8 cellular contexts compared by ENCODE assay signal in the genomic region with DNA sequence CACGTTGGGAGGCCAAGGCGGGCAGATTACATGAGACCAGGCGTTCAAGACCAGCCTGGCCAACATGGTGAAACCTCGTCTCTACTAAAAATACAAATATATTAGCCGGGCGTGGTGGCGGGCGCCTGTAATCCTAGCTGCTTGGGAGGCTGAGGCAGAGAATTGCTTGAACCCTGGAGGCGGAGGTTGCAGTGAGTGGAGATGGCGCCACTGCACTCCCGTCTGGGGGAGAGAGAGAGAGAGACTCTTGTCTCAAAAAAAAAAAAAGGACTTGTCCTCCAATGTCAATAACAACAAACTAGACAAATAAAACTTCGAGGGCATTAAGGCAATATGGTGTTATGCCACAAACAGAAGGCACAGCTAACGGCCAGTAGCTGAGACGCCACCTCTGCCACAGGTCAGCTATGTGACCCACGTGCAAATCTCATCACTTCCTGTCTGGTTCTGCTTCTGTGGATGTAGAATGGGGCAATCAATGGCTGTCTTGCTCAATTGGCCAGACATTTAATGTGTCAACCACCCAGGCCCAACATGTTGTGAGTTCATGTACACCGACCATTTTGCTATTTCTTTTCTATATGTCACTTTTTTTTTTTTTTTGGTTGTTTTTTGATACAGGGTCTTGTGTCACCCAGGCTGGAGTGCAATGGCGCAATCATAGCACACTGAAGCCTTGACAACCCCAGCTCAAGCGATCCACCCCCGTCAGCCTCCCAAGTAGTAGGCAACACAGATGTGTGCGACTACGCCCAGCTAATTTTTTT. TPM values are rescaled to one million over a fixed set of nuclear protein-coding genes. Genes with fewer than 3 reads are reported as not detected.
DNase-seq lines count a peak whose midpoint lies in the region; TF ChIP-seq lines count a peak whose summit lies in the region.

No MANE protein-coding gene starts in this region.

- H3K4me3 ChIP-seq in HAP-1: peak overlapping the region; percentile 79
- H3K4me3 ChIP-seq in SU-DHL-6 (ENCODE audit: insufficient read depth, low read length, poor library complexity, severe bottlenecking): peak overlapping the region; percentile 87
- peak overlapping the region; percentile 62 to 98 (median 92) for H3K4me3 ChIP-seq in dorsolateral prefrontal cortex
- H3K4me3 ChIP-seq in thyroid gland (replicated peaks in 1 of 3): peak overlapping the region in 2 of 3 donors; percentile 27 to 98

- intact Hi-C loops in dorsolateral prefrontal cortex (cut with DNase I) (loop anchor here (5.0 kb wide), 3 partner anchors 39 to 174 kb away; a partner anchor contains a TSS), thyroid gland (cut with DNase I) (loop anchor here (5.0 kb wide), 1 partner anchor 54 kb away; a partner anchor contains a TSS)

- in situ Hi-C loops in HAP-1 (cut with MboI; ENCODE audit: low sequenced_read_pairs): no loop called here

- H3K27me3 Mint-ChIP-seq in mesothelial cell of epicardium (ENCODE audit: low read depth): no peaks in the 10 kb centered on the region

- no peaks in the 10 kb centered on the region for H3K9me3 Mint-ChIP-seq in mesothelial cell of epicardium

- H3K9ac ChIP-seq in SU-DHL-6 (ENCODE audit: low read length): peak overlapping the region; percentile 91

- peaks cover 1% of the 10 kb centered on the region for H3K36me3 ChIP-seq in HAP-1 (replicated peaks)
- H3K36me3 ChIP-seq in SU-DHL-6 (ENCODE audit: low read length): no peaks in the 10 kb centered on the region
- no peaks in the 10 kb centered on the region for H3K36me3 ChIP-seq in thyroid gland

- WGBS in thyroid gland, 2 donors: 54 to 67% methylated on average over 21 of the region's 21 CpGs

- H3K27me3 ChIP-seq in HAP-1 (ENCODE audit: low read depth): no peaks in the 10 kb centered on the region
- no peaks in the 10 kb centered on the region for H3K27me3 ChIP-seq in SU-DHL-6 (ENCODE audit: low read length)
- H3K27me3 ChIP-seq in dorsolateral prefrontal cortex: no peaks in the 10 kb centered on the region
- no peaks in the 10 kb centered on the region for H3K27me3 ChIP-seq in thyroid gland

- H3K9me3 ChIP-seq in HAP-1 (no peaks in the 10 kb centered on the region), SU-DHL-6 (ENCODE audit: insufficient read depth, low read length) (no peaks in the 10 kb centered on the region), thyroid gland (no peaks in the 10 kb centered on the region)

- peaks cover 39% of the 10 kb centered on the region for H3K79me2 ChIP-seq in SU-DHL-6 (ENCODE audit: insufficient read depth, low read length)

- no peaks in the 10 kb centered on the region; the same call in 1 of the 2 replicates for H4K20me1 ChIP-seq in SU-DHL-6 (ENCODE audit: low read depth, low read length)

- DNase-seq in HAP-1 (ENCODE audit: low spot score in 2 of 2) (no peak), dorsolateral prefrontal cortex (peak in 1 of 10 donors; percentile 35), mesothelial cell of epicardium (ENCODE audit: low spot score in 2 of 2, unreplicated experiment in 2 of 2) (no peak), thyroid gland (peak in 1 of 2 donors; percentile 21), dedifferentiated amniotic fluid mesenchymal stem cell (ENCODE audit: extremely low spot score) (no peak), hippocampal formation (lab: John Stamatoyannopoulos, UW) (no peak)

- H3K9me2 ChIP-seq in SU-DHL-6 (replicated peaks; ENCODE audit: insufficient read depth, low read length): no peaks in the 10 kb centered on the region

- peaks cover 31% of the 10 kb centered on the region for H3K4me1 Mint-ChIP-seq in mesothelial cell of epicardium

- peaks cover 18% of the 10 kb centered on the region for H3K4me1 ChIP-seq in HAP-1
- H3K4me1 ChIP-seq in thyroid gland: peaks cover 28 to 42% of the 10 kb centered on the region in 2 donors

- peak overlapping the region; percentile 82 for H3K4me3 Mint-ChIP-seq in mesothelial cell of epicardium

- H3K27ac Mint-ChIP-seq in mesothelial cell of epicardium: peak overlapping the region; percentile 96

- TF ChIP-seq POLR2A in thyroid gland (IDR thresholded peaks at IDR 0.05): no peak

- peak overlapping the region; percentile 78 for H2AFZ ChIP-seq in SU-DHL-6 (ENCODE audit: low read depth, low read length, severe bottlenecking)

- peak overlapping the region; percentile 76 for H3K4me2 ChIP-seq in SU-DHL-6 (ENCODE audit: low read depth, low read length, poor library complexity, severe bottlenecking)

- H3K27ac ChIP-seq in C4-2B (peak overlapping the region; percentile 98), SU-DHL-6 (ENCODE audit: low read depth, low read length) (peak overlapping the region; percentile 79), dorsolateral prefrontal cortex (peak overlapping the region; percentile 17 to 97 (median 93)), thyroid gland (peak overlapping the region; percentile 98 to 99 (median 99))

- H3K36me3 Mint-ChIP-seq in mesothelial cell of epicardium: peaks cover 3% of the 10 kb centered on the region

- TF ChIP-seq CTCF in C4-2B (conservative IDR thresholded peaks at IDR 0.05) (no peak), SU-DHL-6 (IDR thresholded peaks at IDR 0.05; ENCODE audit: insufficient read depth, low read length, poor library complexity, severe bottlenecking) (no peak), dorsolateral prefrontal cortex (IDR thresholded peaks at IDR 0.05 in 54 of 56, conservative IDR thresholded peaks at IDR 0.05 in 2 of 56; ENCODE audit: low read depth in 1 of 56, partially characterized antibody in 56 of 56) (peak in 1 of 56 donors; percentile 4), mesothelial cell of epicardium (IDR thresholded peaks at IDR 0.05; ENCODE audit: unreplicated experiment) (no peak), thyroid gland (IDR thresholded peaks at IDR 0.05) (no peak)

- peaks cover 25% of the 10 kb centered on the region for H3F3A ChIP-seq in SU-DHL-6 (ENCODE audit: insufficient read depth)

RNA-seq across cellular contexts. Expression of a gene that starts 0.8 kb away (rescaled TPM):
- total RNA-seq in dorsolateral prefrontal cortex (10 to 100 TPM; 16.0 to 38.5 (median 26.0) TPM), mesothelial cell of epicardium (27.5 to 30.5 TPM (median 27.8 TPM) in 3 replicates), thyroid gland (100 to 1,000 TPM in 3 of 4 donors, 10 to 100 TPM in 1; 77.3 to 135 (median 115) TPM)

RNA-seq across cellular contexts. Expression of a gene that starts 53.6 kb away (rescaled TPM):
- total RNA-seq in dorsolateral prefrontal cortex: 10 to 100 TPM; 40.0 to 83.3 (median 56.8) TPM
- 57.6 to 70.7 TPM (median 66.7 TPM) in 3 replicates for total RNA-seq in mesothelial cell of epicardium
- 100 to 1,000 TPM in 1 of 4 donors, 10 to 100 TPM in 3; 48.9 to 105 (median 62.7) TPM for total RNA-seq in thyroid gland
